1 cellular context compared by ENCODE assay signal in the genomic region with DNA sequence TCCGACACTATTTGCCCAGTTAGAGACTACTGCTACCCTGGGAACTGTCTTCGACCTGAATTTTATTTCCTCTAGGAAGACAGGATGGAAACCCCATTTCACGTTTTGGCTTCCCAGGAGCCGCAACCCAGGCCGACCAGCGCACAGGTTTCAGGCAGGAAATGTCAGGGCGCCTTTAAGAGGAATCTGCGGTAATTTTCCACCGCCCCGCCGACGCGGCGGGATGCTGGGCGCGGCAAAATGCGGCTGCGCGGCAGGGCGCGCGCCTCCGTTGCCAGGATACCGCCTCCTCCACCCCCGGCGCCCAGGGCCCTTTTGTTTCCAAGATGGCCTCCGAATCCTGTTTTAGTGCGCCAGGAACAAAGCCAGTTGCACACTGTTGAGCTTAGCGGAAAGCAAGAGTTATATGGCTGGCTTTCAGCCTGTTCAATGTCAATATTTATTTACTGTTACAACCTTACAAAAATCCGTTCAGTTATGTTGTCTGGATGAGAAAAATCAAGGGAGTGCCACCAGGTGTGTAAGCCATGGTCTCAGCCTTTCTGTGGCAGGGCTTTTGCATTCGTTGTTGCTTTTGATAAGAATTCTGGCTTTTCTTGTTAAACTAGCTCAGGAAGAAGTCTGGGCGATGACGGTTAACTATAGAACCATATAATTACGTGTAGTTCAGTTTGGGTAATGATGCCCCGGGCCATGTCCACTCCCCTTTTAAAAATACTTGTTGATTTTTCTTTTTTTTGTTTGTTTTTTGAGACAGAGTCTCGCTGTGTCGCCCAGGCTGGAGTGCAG.
TF ChIP-seq lines count a peak whose summit lies in the region.

No MANE protein-coding gene starts in this region.

TF ChIP-seq in neural cell, 6 proteins besides CTCF, POLR2A, EP300 and RAD21 (continued from another document):
- peak; percentile 51 for TF ChIP-seq MXI1 (conservative IDR thresholded peaks at IDR 0.05; ENCODE audit: poor library complexity, severe bottlenecking)
- TF ChIP-seq TAF1 (IDR thresholded peaks at IDR 0.05; ENCODE audit: low read depth), result peak; percentile 99
- TF ChIP-seq, protein P1, sequence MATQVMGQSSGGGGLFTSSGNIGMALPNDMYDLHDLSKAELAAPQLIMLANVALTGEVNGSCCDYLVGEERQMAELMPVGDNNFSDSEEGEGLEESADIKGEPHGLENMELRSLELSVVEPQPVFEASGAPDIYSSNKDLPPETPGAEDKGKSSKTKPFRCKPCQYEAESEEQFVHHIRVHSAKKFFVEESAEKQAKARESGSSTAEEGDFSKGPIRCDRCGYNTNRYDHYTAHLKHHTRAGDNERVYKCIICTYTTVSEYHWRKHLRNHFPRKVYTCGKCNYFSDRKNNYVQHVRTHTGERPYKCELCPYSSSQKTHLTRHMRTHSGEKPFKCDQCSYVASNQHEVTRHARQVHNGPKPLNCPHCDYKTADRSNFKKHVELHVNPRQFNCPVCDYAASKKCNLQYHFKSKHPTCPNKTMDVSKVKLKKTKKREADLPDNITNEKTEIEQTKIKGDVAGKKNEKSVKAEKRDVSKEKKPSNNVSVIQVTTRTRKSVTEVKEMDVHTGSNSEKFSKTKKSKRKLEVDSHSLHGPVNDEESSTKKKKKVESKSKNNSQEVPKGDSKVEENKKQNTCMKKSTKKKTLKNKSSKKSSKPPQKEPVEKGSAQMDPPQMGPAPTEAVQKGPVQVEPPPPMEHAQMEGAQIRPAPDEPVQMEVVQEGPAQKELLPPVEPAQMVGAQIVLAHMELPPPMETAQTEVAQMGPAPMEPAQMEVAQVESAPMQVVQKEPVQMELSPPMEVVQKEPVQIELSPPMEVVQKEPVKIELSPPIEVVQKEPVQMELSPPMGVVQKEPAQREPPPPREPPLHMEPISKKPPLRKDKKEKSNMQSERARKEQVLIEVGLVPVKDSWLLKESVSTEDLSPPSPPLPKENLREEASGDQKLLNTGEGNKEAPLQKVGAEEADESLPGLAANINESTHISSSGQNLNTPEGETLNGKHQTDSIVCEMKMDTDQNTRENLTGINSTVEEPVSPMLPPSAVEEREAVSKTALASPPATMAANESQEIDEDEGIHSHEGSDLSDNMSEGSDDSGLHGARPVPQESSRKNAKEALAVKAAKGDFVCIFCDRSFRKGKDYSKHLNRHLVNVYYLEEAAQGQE (IDR thresholded peaks at IDR 0.05; ENCODE audit: borderline replicate concordance), result peak; percentile 97
- TF ChIP-seq SMC3 (conservative IDR thresholded peaks at IDR 0.05; ENCODE audit: poor library complexity), result peak; percentile 37
- no peak for TF ChIP-seq EZH2 (IDR thresholded peaks at IDR 0.05; ENCODE audit: borderline replicate concordance, insufficient read depth, low read length, poor library complexity, severe bottlenecking)
